Comparison of ENCODE assay signal across 2 cellular contexts in genomic region chr14:69651653-69652052, GRCh38.
TF ChIP-seq lines count a peak whose summit lies in the region.

No MANE protein-coding gene starts in this region.

TF ChIP-seq in SK-N-SH treated with all-trans-retinoic acid at 6 μM for 48 hours, 23 proteins besides CTCF, POLR2A, EP300 and RAD21:
- TF ChIP-seq OSR1 (CRISPR knock-in tag; IDR thresholded peaks at IDR 0.05) (no peak), ZFP3 (CRISPR knock-in tag; IDR thresholded peaks at IDR 0.05) (peak; percentile 69; the same call in 1 of the 2 replicates)

TF ChIP-seq in SK-N-SH, 30 proteins besides CTCF, POLR2A, EP300 and RAD21:
- no peak for TF ChIP-seq EZH2phosphoT487 (IDR thresholded peaks at IDR 0.05; ENCODE audit: borderline replicate concordance, low read depth)
- no peak for TF ChIP-seq FOXJ3 (CRISPR knock-in tag; IDR thresholded peaks at IDR 0.05)
- no peak for TF ChIP-seq SMC3 (IDR thresholded peaks at IDR 0.05; ENCODE audit: low read depth, low read length)
- TF ChIP-seq IRF3 (IDR thresholded peaks at IDR 0.05; ENCODE audit: low read depth, low read length) = no peak
- no peak for TF ChIP-seq NFIC (IDR thresholded peaks at IDR 0.05; ENCODE audit: borderline replicate concordance)
- no peak for TF ChIP-seq TCF12 (IDR thresholded peaks at IDR 0.05)
- no peak for TF ChIP-seq GABPA (IDR thresholded peaks at IDR 0.05; ENCODE audit: low read depth)
- no peak for TF ChIP-seq RCOR1 (IDR thresholded peaks at IDR 0.05; ENCODE audit: low read length)
- TF ChIP-seq USF2 (IDR thresholded peaks at IDR 0.05; ENCODE audit: borderline replicate concordance, low read depth, low read length) = no peak
- TF ChIP-seq ZBTB33 (IDR thresholded peaks at IDR 0.05; ENCODE audit: borderline replicate concordance, low read depth) = no peak
